10 cellular contexts compared by ENCODE assay signal in the genomic region with DNA sequence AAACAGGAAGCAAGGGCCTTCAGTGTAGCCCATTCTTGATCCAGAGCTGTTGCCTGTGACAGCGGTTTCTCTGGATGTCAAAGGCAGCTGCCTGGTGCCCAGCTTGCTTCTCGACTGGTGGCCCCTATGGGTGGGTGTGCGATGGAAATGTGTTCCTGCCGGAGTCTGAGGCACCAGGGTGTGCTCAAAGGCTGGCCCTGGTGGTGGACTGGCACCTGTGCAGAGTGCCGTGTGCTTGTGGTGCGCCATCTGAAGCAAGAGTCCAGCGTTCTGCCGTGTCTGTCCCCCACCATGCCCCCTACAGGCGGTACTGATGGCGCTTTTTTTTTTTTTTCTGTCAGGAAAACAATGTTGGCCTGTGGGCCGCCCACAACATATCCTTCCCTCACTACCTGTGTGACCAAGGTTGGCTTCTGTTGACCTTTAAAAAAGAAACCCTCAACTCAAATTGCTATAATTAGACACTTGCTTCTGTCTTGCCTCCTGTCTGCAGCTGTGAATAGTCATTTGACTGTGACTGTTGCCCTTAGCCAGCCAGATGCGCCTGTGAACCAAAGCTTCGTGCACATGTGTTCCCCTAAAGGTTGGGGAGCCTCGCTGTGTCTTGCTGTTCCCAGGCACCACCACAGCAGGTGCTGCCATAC. TPM values are rescaled to one million over a fixed set of nuclear protein-coding genes. Genes with fewer than 3 reads are reported as not detected.
A peak's percentile ranks its signal among the peaks of the same experiment; 100 is the strongest.
DNase-seq lines count a peak whose midpoint lies in the region; ATAC-seq and TF ChIP-seq lines count a peak whose summit lies in the region.
"Had no signal": no experiment of that assay in that cellular context is flagged by ENCODE, and none has a peak within 500 bp of the region (broad histone marks: within the 10 kb centered on the region; RNA-seq: fewer than 3 reads in every experiment).

No MANE protein-coding gene starts in this region.

- ATAC-seq in natural killer cell (peak; percentile 36 to 86 (median 65)), HG02885 (IDR thresholded peaks at IDR 0.05; ENCODE audit: poor library complexity, unreplicated experiment) (no peak)

- H3K4me3 Mint-ChIP-seq in natural killer cell = no peak overlapping the region

- no peaks in the 10 kb centered on the region for H3K27me3 ChIP-seq in A673 (replicated peaks; ENCODE audit: insufficient read depth, low read depth, low read length, poor library complexity)
- H3K27me3 ChIP-seq in mammary epithelial cell (ENCODE audit: insufficient read depth, low read length) = no peaks in the 10 kb centered on the region
- H3K27me3 ChIP-seq in transverse colon = no peaks in the 10 kb centered on the region
- no peaks in the 10 kb centered on the region for H3K27me3 ChIP-seq in MG63

- TF ChIP-seq CTCF in A673 (conservative IDR thresholded peaks at IDR 0.05; ENCODE audit: low read depth, low read length) (peak; percentile 63), mammary epithelial cell (conservative IDR thresholded peaks at IDR 0.05 in 1 of 2, IDR thresholded peaks at IDR 0.05 in 1 of 2; ENCODE audit: extremely low read depth in 1 of 2, insufficient read depth in 1 of 2, low read depth in 1 of 2, low read length in 2 of 2) (peak; percentile 34 to 38), natural killer cell (IDR thresholded peaks at IDR 0.05) (peak; percentile 22), transverse colon (IDR thresholded peaks at IDR 0.05) (peak in 1 of 5 experiments; percentile 18)

- no peaks in the 10 kb centered on the region for H3K36me3 Mint-ChIP-seq in natural killer cell
- H3K36me3 Mint-ChIP-seq: IgD-negative memory B cell had no signal

- intact Hi-C loops in A673 (cut with micrococcal nuclease; ENCODE audit: unreplicated experiment) = no loop called here
- intact Hi-C loops in mammary epithelial cell (cut with micrococcal nuclease) = no loop called here
- intact Hi-C loops in natural killer cell (cut with micrococcal nuclease) = no loop called here
- intact Hi-C loops in transverse colon (cut with DNase I; ENCODE audit: low total_unique reads) = no loop called here

- BruUV-seq in A673 (replicated peaks; lab: Mats Ljungman, UMichigan) = no TSS peak
- no TSS peak for BruUV-seq in mammary epithelial cell (replicated peaks; lab: Mats Ljungman, UMichigan)

- H3K4me2 ChIP-seq in mammary epithelial cell (ENCODE audit: insufficient read depth, low read depth, low read length) = no peak overlapping the region

- H3K36me3 ChIP-seq in A673 (ENCODE audit: insufficient read depth, low read length, poor library complexity, severe bottlenecking) (peaks cover 87% of the 10 kb centered on the region), mammary epithelial cell (ENCODE audit: insufficient read depth, low read length) (peaks cover 38% of the 10 kb centered on the region), transverse colon (peaks cover 0 to 17% (median 9%) of the 10 kb centered on the region in 4 donors), MG63 (peaks cover 85% of the 10 kb centered on the region)

- POLR2A ChIA-PET in A673 (lab: Charles Lee; ENCODE audit: low non-redundant PET) = no interaction called here

- 63% methylated on average over 13 of the region's 14 CpGs for WGBS in mammary epithelial cell (ENCODE audit: low coverage, missing lambda C conversion rate)
- WGBS in transverse colon (ENCODE audit: low coverage in 1 of 2), 2 donors = 68% methylated on average over 14 of the region's 14 CpGs; no CpG with 5 or more reads in 1 of the 2 donors

- peak overlapping the region; percentile 31 to 58 for H3K27ac Mint-ChIP-seq in natural killer cell

- dilution Hi-C loops in mammary epithelial cell (cut with HindIII; ENCODE audit: low sequenced_read_pairs) = loop anchor here (5.0 kb wide), 2 partner anchors 64 to 129 kb away; no protein-coding TSS in a partner anchor

- H3K27ac ChIP-seq in A673 (ENCODE audit: low read depth, low read length, poor library complexity, severe bottlenecking) (no peak overlapping the region), mammary epithelial cell (ENCODE audit: insufficient read depth, low read depth, low read length) (no peak overlapping the region), transverse colon (no peak overlapping the region)

- H3K79me2 ChIP-seq in mammary epithelial cell (ENCODE audit: insufficient read depth, low read length) = peaks cover 33% of the 10 kb centered on the region

- H2AFZ ChIP-seq in mammary epithelial cell (ENCODE audit: low read depth, low read length) = no peak overlapping the region

- no peaks in the 10 kb centered on the region for H4K20me1 ChIP-seq in mammary epithelial cell (ENCODE audit: insufficient read depth, low read length)

- H3K4me3 ChIP-seq in A673 (ENCODE audit: low read depth, low read length, poor library complexity, severe bottlenecking) (no peak overlapping the region), mammary epithelial cell (replicated peaks in 1 of 3; ENCODE audit: insufficient read depth in 1 of 3, low read depth in 2 of 3, low read length in 3 of 3) (no peak overlapping the region), transverse colon (no peak overlapping the region), MG63 (no peak overlapping the region)
- H3K4me3 ChIP-seq: lung had no signal

- no peak overlapping the region for H3K9ac ChIP-seq in mammary epithelial cell (ENCODE audit: insufficient read depth, low read length)

- no peaks in the 10 kb centered on the region for H3K9me3 ChIP-seq in A673 (ENCODE audit: low read depth, low read length, poor library complexity, severe bottlenecking)
- H3K9me3 ChIP-seq in mammary epithelial cell (replicated peaks; ENCODE audit: insufficient read depth, low read length) = no peaks in the 10 kb centered on the region
- no peaks in the 10 kb centered on the region for H3K9me3 ChIP-seq in transverse colon
- no peaks in the 10 kb centered on the region for H3K9me3 ChIP-seq in MG63

- CTCF ChIA-PET in A673 (lab: Charles Lee) (no interaction called here), mammary epithelial cell (lab: Charles Lee; ENCODE audit: low non-redundant PET) (no interaction called here)

- H3K4me1 ChIP-seq in A673 (ENCODE audit: insufficient read depth, low read length, poor library complexity, severe bottlenecking) (peaks cover 8% of the 10 kb centered on the region), mammary epithelial cell (ENCODE audit: insufficient read depth, low read length) (peaks cover 8% of the 10 kb centered on the region), transverse colon (peaks cover 4 to 8% (median 7%) of the 10 kb centered on the region in 4 donors)

- DNase-seq in A673 (ENCODE audit: low spot score) (peak; percentile 60), G401 (ENCODE audit: low spot score) (peak; percentile 51), NOMO-1 (lab: John Stamatoyannopoulos, UW; ENCODE audit: unreplicated experiment in 2 of 2) (peak; percentile 26 to 48), mammary epithelial cell (no peak), natural killer cell (no peak), transverse colon (no peak), MG63 (no peak)

- no peaks in the 10 kb centered on the region for H3K27me3 Mint-ChIP-seq in natural killer cell (ENCODE audit: low read depth in 2 of 2)
- H3K27me3 Mint-ChIP-seq: IgD-negative memory B cell had no signal

- H3K4me1 Mint-ChIP-seq in natural killer cell = peaks cover 15 to 34% of the 10 kb centered on the region in 2 donors

- TF ChIP-seq POLR2A in transverse colon (IDR thresholded peaks at IDR 0.05) = no peak

- in situ Hi-C loops in G401 (cut with HindIII; ENCODE audit: low sequenced_read_pairs) (no loop called here), mammary epithelial cell (cut with MboI; ENCODE audit: low sequenced_read_pairs in 2 of 2) (loop anchor here in 1 of 2 donors (10.0 kb wide), 1 partner anchor 136 kb away; no protein-coding TSS in a partner anchor), transverse colon (cut with MboI; ENCODE audit: low pct_ligation_motif_present in 1 of 4, low pct_unique_long_range_greater_than_20kb in 1 of 4, low sequenced_read_pairs in 3 of 4) (no loop called here)

- TF ChIP-seq EP300 in transverse colon (IDR thresholded peaks at IDR 0.05; ENCODE audit: low read depth) = no peak

- no peaks in the 10 kb centered on the region for H3K9me3 Mint-ChIP-seq in natural killer cell
- H3K9me3 Mint-ChIP-seq: IgD-negative memory B cell had no signal

RNA-seq across cellular contexts. Expression of gene RANBP1, which starts 4.7 kb away (rescaled TPM):
- 501 and 509 TPM in 2 replicates for total RNA-seq in A673 (2021)
- total RNA-seq in G401 (2014; rRNA removed; shearing (Covaris generic)) = 883 and 1,003 TPM in 2 replicates
- total RNA-seq in mammary epithelial cell = 100 to 1,000 TPM in 1 of 2 donors, 10 to 100 TPM in 1; 80.2 to 211 TPM
- 320 TPM for polyA plus RNA-seq in mammary epithelial cell
- polyA minus RNA-seq in mammary epithelial cell = 116 TPM
- total RNA-seq in natural killer cell = 10 to 100 TPM; 54.0 to 61.0 (median 56.3) TPM
- total RNA-seq in transverse colon = 100 to 1,000 TPM in 3 of 4 donors, 10 to 100 TPM in 1; 45.6 to 128 (median 106) TPM
- 841 and 1,160 TPM in 2 replicates for total RNA-seq in MG63 (2014; rRNA removed; shearing (Covaris generic); ENCODE audit: low replicate concordance)

RNA-seq across cellular contexts. Expression of gene TRMT2A, which starts 5.9 kb away (rescaled TPM):
- 68.1 and 71.1 TPM in 2 replicates for total RNA-seq in A673 (2021)
- 22.4 and 55.8 TPM in 2 replicates for total RNA-seq in G401 (2014; rRNA removed; shearing (Covaris generic))
- total RNA-seq in mammary epithelial cell = 10 to 100 TPM; 30.3 to 42.6 TPM
- 24.7 TPM for polyA plus RNA-seq in mammary epithelial cell
- 44.9 TPM for polyA minus RNA-seq in mammary epithelial cell
- total RNA-seq in natural killer cell = 100 to 1,000 TPM in 1 of 3 donors, 10 to 100 TPM in 2; 86.4 to 104 (median 86.5) TPM
- total RNA-seq in transverse colon = 10 to 100 TPM; 38.6 to 77.4 (median 46.5) TPM
- total RNA-seq in MG63 (2014; rRNA removed; shearing (Covaris generic); ENCODE audit: low replicate concordance) = 39.4 and 43.4 TPM in 2 replicates

RNA-seq across cellular contexts. Expression of gene ZDHHC8, which starts 20.4 kb away (rescaled TPM):
- total RNA-seq in A673 (2021) (58.8 and 60.2 TPM in 2 replicates), mammary epithelial cell (10 to 100 TPM; 10.7 to 79.4 TPM), natural killer cell (10 to 100 TPM; 64.0 to 75.6 (median 65.3) TPM), transverse colon (10 to 100 TPM; 14.7 to 56.5 (median 17.1) TPM)
- 5.1 and 7.8 TPM in 2 replicates for total RNA-seq in G401 (2014; rRNA removed; shearing (Covaris generic))
- polyA plus RNA-seq in mammary epithelial cell = 37.7 TPM
- polyA minus RNA-seq in mammary epithelial cell = 9.9 TPM
- total RNA-seq in MG63 (2014; rRNA removed; shearing (Covaris generic); ENCODE audit: low replicate concordance) = 1.4 and 9.6 TPM in 2 replicates

RNA-seq across cellular contexts. Expression of gene DGCR8, which starts 31.1 kb away (rescaled TPM):
- total RNA-seq in A673 (2021) (63.2 and 74.8 TPM in 2 replicates), mammary epithelial cell (10 to 100 TPM; 23.0 to 40.4 TPM), natural killer cell (10 to 100 TPM; 45.3 to 64.7 (median 64.0) TPM), transverse colon (100 to 1,000 TPM in 1 of 4 donors, 10 to 100 TPM in 3; 34.3 to 182 (median 64.7) TPM)
- 21.5 and 22.0 TPM in 2 replicates for total RNA-seq in G401 (2014; rRNA removed; shearing (Covaris generic))
- 20.0 TPM for polyA plus RNA-seq in mammary epithelial cell
- 51.5 TPM for polyA minus RNA-seq in mammary epithelial cell
- total RNA-seq in MG63 (2014; rRNA removed; shearing (Covaris generic); ENCODE audit: low replicate concordance) = 16.3 and 31.0 TPM in 2 replicates

RNA-seq across cellular contexts. Expression of gene CCDC188, which starts 39.7 kb away (rescaled TPM):
- not detected in 2 replicates for total RNA-seq in A673 (2021)
- total RNA-seq in G401 (2014; rRNA removed; shearing (Covaris generic)) = not detected in 2 replicates
- 1 to 10 TPM in 1 of 2 donors, under 1 TPM in 1; 0.17 to 2.8 TPM for total RNA-seq in mammary epithelial cell
- 0.29 TPM for polyA plus RNA-seq in mammary epithelial cell
- polyA minus RNA-seq in mammary epithelial cell = not detected
- total RNA-seq in natural killer cell = under 1 TPM in 1 of 3 donors, not detected in 2; 0.64 TPM
- under 1 TPM in 1 of 4 donors, not detected in 3; 0.41 TPM for total RNA-seq in transverse colon
- not detected in 2 replicates for total RNA-seq in MG63 (2014; rRNA removed; shearing (Covaris generic); ENCODE audit: low replicate concordance)
- polyA plus RNA-seq: IgD-negative memory B cell had no signal

Comparison
In these comparisons a context has a peak if more than half of its experiments do, and no peak if none do; other contexts are left out.
1. DNase-seq: peak in A673 (single experiment), G401 (single experiment) and NOMO-1 (2 of 2); none in mammary epithelial cell (single experiment), natural killer cell (single experiment), transverse colon (single experiment) and MG63 (single experiment).